8 cellular contexts compared by ENCODE assay signal in the genomic region with DNA sequence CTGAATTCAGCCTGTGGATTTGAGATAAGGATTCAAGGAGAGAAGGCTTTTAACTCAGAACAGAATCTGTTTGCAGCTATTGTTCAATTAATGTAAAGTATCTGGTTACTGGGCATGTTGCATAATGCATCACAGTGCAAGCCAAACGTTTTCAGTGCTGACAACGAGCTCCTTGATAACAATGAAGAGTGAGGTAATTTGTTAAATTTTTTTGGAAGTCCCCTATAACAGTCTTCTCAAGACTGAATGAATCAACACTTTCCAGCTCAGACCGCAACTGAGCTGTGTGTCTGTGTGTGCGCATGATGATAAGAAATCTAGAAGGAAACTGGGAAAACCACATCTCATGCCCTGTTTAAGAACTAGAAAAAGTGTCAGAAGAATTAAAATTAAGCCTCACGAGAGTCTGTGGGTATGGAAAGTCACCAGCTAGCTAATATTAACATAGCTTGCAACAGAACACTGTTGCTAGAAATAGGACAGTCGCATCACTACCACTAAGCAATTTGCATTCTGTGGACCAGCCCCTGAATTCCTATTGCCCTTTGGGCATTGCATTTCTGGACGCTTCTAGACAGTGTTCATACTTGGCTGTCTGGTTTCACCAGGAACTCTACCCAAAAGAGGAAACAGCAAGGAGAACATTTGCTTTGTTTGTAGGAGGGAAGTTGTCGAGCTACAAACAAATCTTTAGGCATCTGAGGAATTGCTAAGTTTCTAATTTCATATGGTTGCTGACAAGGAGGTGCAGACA. TPM values are rescaled to one million over a fixed set of nuclear protein-coding genes. Genes with fewer than 3 reads are reported as not detected.
DNase-seq lines count a peak whose midpoint lies in the region; ATAC-seq and TF ChIP-seq lines count a peak whose summit lies in the region.

No MANE protein-coding gene starts in this region.

- no peaks in the 10 kb centered on the region for H3K9me3 Mint-ChIP-seq in activated T-cell treated with anti-CD3 and anti-CD28 coated beads, Interleukin-2, amount 50 U/mL, for 72 hours

- peak; percentile 47 for ATAC-seq in HG03066 (IDR thresholded peaks at IDR 0.05; ENCODE audit: low read depth, unreplicated experiment)
- ATAC-seq in activated T-cell treated with anti-CD3 and anti-CD28 coated beads, Interleukin-2, amount 50 U/mL, for 72 hours (replicated peaks in 1 of 2), result peak; percentile 97 to 98

- no peaks in the 10 kb centered on the region for H3K36me3 ChIP-seq in right atrium auricular region

- no peaks in the 10 kb centered on the region for H3K27me3 ChIP-seq in right atrium auricular region

- peak overlapping the region; percentile 40 to 46 for H3K4me3 ChIP-seq in right atrium auricular region

- no peaks in the 10 kb centered on the region for H3K36me3 Mint-ChIP-seq in activated T-cell treated with anti-CD3 and anti-CD28 coated beads, Interleukin-2, amount 50 U/mL, for 72 hours (ENCODE audit: insufficient read depth in 2 of 2)

- H3K4me1 Mint-ChIP-seq in activated T-cell treated with anti-CD3 and anti-CD28 coated beads, Interleukin-2, amount 50 U/mL, for 72 hours (ENCODE audit: low read depth), result peaks cover 42% of the 10 kb centered on the region

- H3K4me1 ChIP-seq in right atrium auricular region, result peaks cover 0 to 16% of the 10 kb centered on the region in 2 donors

- H3K27ac ChIP-seq in right atrium auricular region, result peak overlapping the region; percentile 69 to 78

- peak overlapping the region; percentile 53 for H3K27ac Mint-ChIP-seq in activated T-cell treated with anti-CD3 and anti-CD28 coated beads, Interleukin-2, amount 50 U/mL, for 72 hours

- H3K4me3 Mint-ChIP-seq in activated T-cell treated with anti-CD3 and anti-CD28 coated beads, Interleukin-2, amount 50 U/mL, for 72 hours, result peak overlapping the region; percentile 66 to 72

- TF ChIP-seq CTCF in right atrium auricular region (IDR thresholded peaks at IDR 0.05), result no peak

- H3K27me3 Mint-ChIP-seq in activated T-cell treated with anti-CD3 and anti-CD28 coated beads, Interleukin-2, amount 50 U/mL, for 72 hours (ENCODE audit: low read depth), result peaks cover 61% of the 10 kb centered on the region

- H3K9me3 ChIP-seq in right atrium auricular region, result no peaks in the 10 kb centered on the region

- DNase-seq in activated naive CD4-positive, alpha-beta T cell treated with Interleukin-2 at 50 U/mL for 16 hours, result peak; percentile 57
- DNase-seq in activated naive CD4-positive, alpha-beta T cell (lab: John Stamatoyannopoulos, UW), result no peak
- DNase-seq in NCI-H524 treated with DMSO at 0.1 percent for 48 hours (lab: John Stamatoyannopoulos, UW) (peak; percentile 8), right atrium auricular region (ENCODE audit: low spot score) (no peak), SHP77 (lab: John Stamatoyannopoulos, UW) (no peak)
- peak; percentile 62 to 71 for DNase-seq in activated T-cell treated with anti-CD3 and anti-CD28 coated beads, Interleukin-2, amount 50 U/mL, for 72 hours
- peak; percentile 7 to 49 for DNase-seq in stimulated activated CD4-positive, alpha-beta T cell treated with anti-CD3 and anti-CD28 coated beads, Interleukin-4, amount 100 ng/mL, for 48 hours (ENCODE audit: low read depth in 2 of 2)

RNA-seq across cellular contexts. Expression of gene ATP2C1, which starts 43.7 kb away (rescaled TPM):
- 10 to 100 TPM; 76.0 to 79.6 TPM for total RNA-seq in activated T-cell treated with anti-CD3 and anti-CD28 coated beads, Interleukin-2, amount 50 U/mL, for 72 hours
- 10 to 100 TPM; 49.8 to 51.8 TPM for total RNA-seq in right atrium auricular region

Comparison
In these comparisons a context has a peak if more than half of its experiments do, and no peak if none do; other contexts are left out.
1. DNase-seq: peak in activated naive CD4-positive, alpha-beta T cell treated with Interleukin-2 at 50 U/mL for 16 hours (single experiment), NCI-H524 treated with DMSO at 0.1 percent for 48 hours (single experiment), activated T-cell treated with anti-CD3 and anti-CD28 coated beads, Interleukin-2, amount 50 U/mL, for 72 hours (2 of 2) and stimulated activated CD4-positive, alpha-beta T cell treated with anti-CD3 and anti-CD28 coated beads, Interleukin-4, amount 100 ng/mL, for 48 hours (2 of 2); none in activated naive CD4-positive, alpha-beta T cell (0 of 4), right atrium auricular region (single experiment) and SHP77 (0 of 2).